In the genomic region with DNA sequence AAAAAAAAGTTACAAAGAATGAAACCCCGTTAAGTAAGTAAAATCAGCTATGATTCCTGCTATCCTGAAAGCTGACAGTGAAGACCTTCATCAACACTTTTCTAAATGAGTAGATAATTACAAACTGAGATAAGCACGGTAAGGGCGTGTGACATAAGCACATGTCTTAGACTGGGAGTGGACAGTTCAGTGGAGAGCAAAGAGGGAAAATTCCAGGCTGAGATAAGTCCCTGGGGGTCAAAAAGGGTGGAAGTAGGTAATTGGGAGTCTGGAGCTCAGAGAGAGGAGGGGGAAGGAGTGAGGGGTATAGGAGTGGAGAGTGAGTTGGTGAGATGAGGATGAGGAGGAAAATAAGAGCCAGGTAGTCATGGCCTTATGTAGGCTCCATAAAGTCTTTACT, we compare ENCODE assay signal across 1 cellular context.
A peak's percentile ranks its signal among the peaks of the same experiment; 100 is the strongest.
TF ChIP-seq lines count a peak whose summit lies in the region.

No MANE protein-coding gene starts in this region.

TF ChIP-seq in K562, 482 proteins besides CTCF, POLR2A, EP300 and RAD21 (continues in another document):
- TF ChIP-seq EGR1 (conservative IDR thresholded peaks at IDR 0.05): no peak
- no peak for TF ChIP-seq NFE2 (IDR thresholded peaks at IDR 0.05; ENCODE audit: low read depth)
- TF ChIP-seq, protein P1, sequence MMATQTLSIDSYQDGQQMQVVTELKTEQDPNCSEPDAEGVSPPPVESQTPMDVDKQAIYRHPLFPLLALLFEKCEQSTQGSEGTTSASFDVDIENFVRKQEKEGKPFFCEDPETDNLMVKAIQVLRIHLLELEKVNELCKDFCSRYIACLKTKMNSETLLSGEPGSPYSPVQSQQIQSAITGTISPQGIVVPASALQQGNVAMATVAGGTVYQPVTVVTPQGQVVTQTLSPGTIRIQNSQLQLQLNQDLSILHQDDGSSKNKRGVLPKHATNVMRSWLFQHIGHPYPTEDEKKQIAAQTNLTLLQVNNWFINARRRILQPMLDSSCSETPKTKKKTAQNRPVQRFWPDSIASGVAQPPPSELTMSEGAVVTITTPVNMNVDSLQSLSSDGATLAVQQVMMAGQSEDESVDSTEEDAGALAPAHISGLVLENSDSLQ (IDR thresholded peaks at IDR 0.05): peak; percentile 73
- TF ChIP-seq, protein P2, sequence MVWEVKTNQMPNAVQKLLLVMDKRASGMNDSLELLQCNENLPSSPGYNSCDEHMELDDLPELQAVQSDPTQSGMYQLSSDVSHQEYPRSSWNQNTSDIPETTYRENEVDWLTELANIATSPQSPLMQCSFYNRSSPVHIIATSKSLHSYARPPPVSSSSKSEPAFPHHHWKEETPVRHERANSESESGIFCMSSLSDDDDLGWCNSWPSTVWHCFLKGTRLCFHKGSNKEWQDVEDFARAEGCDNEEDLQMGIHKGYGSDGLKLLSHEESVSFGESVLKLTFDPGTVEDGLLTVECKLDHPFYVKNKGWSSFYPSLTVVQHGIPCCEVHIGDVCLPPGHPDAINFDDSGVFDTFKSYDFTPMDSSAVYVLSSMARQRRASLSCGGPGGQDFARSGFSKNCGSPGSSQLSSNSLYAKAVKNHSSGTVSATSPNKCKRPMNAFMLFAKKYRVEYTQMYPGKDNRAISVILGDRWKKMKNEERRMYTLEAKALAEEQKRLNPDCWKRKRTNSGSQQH (CRISPR knock-in tag; IDR thresholded peaks at IDR 0.05): no peak
- TF ChIP-seq CHD4 (IDR thresholded peaks at IDR 0.05; ENCODE audit: insufficient read depth, insufficient replicate concordance, low read depth, low read length, poor library complexity, severe bottlenecking): no peak
- TF ChIP-seq ZNF699 (CRISPR knock-in tag; IDR thresholded peaks at IDR 0.05; ENCODE audit: insufficient replicate concordance): no peak
- no peak for TF ChIP-seq FOXM1 (IDR thresholded peaks at IDR 0.05; ENCODE audit: low read depth)
- no peak for TF ChIP-seq FOXM1 (CRISPR knock-in tag; IDR thresholded peaks at IDR 0.05; ENCODE audit: low read depth)
- TF ChIP-seq YBX1 (IDR thresholded peaks at IDR 0.05): no peak
- TF ChIP-seq ZNF561 (CRISPR knock-in tag; conservative IDR thresholded peaks at IDR 0.05): no peak
- TF ChIP-seq, protein P3, sequence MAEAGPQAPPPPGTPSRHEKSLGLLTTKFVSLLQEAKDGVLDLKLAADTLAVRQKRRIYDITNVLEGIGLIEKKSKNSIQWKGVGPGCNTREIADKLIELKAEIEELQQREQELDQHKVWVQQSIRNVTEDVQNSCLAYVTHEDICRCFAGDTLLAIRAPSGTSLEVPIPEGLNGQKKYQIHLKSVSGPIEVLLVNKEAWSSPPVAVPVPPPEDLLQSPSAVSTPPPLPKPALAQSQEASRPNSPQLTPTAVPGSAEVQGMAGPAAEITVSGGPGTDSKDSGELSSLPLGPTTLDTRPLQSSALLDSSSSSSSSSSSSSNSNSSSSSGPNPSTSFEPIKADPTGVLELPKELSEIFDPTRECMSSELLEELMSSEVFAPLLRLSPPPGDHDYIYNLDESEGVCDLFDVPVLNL (CRISPR knock-in tag; IDR thresholded peaks at IDR 0.05; ENCODE audit: low read depth): no peak
- TF ChIP-seq POLR2AphosphoS2 (IDR thresholded peaks at IDR 0.05; ENCODE audit: low read length): no peak
- peak in 1 of 2 experiments; percentile 73; a peak in 2 of 4 replicates for TF ChIP-seq HDAC1 (IDR thresholded peaks at IDR 0.05)
- no peak for TF ChIP-seq PHF20 (IDR thresholded peaks at IDR 0.05; ENCODE audit: partially characterized antibody)
- TF ChIP-seq COPS2 (conservative IDR thresholded peaks at IDR 0.05): no peak
- TF ChIP-seq ZNF589 (CRISPR knock-in tag; IDR thresholded peaks at IDR 0.05; ENCODE audit: low read depth): no peak
- TF ChIP-seq ZNF121 (CRISPR knock-in tag; conservative IDR thresholded peaks at IDR 0.05): no peak
- TF ChIP-seq ZNF830 (CRISPR knock-in tag; IDR thresholded peaks at IDR 0.05): no peak
- no peak for TF ChIP-seq POLR2H (tag; IDR thresholded peaks at IDR 0.05; ENCODE audit: low read depth)
- no peak for TF ChIP-seq FOS (IDR thresholded peaks at IDR 0.05; ENCODE audit: extremely low read depth, insufficient read length)
- TF ChIP-seq LCOR (CRISPR knock-in tag; IDR thresholded peaks at IDR 0.05): no peak
- no peak; the same call in 1 of the 2 replicates for TF ChIP-seq CTBP1 (IDR thresholded peaks at IDR 0.05; ENCODE audit: borderline replicate concordance)
- TF ChIP-seq, protein P4, sequence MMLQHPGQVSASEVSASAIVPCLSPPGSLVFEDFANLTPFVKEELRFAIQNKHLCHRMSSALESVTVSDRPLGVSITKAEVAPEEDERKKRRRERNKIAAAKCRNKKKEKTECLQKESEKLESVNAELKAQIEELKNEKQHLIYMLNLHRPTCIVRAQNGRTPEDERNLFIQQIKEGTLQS (IDR thresholded peaks at IDR 0.05): 0 out of 2 replicates have a peak, but pooled peaks have one; percentile 20
- TF ChIP-seq, protein P4 (CRISPR knock-in tag; conservative IDR thresholded peaks at IDR 0.05): no peak
- no peak for TF ChIP-seq TEAD4 (IDR thresholded peaks at IDR 0.05; ENCODE audit: low read length)
- TF ChIP-seq TEAD4 (CRISPR knock-in tag; IDR thresholded peaks at IDR 0.05; ENCODE audit: borderline replicate concordance): no peak
- TF ChIP-seq, protein P5, sequence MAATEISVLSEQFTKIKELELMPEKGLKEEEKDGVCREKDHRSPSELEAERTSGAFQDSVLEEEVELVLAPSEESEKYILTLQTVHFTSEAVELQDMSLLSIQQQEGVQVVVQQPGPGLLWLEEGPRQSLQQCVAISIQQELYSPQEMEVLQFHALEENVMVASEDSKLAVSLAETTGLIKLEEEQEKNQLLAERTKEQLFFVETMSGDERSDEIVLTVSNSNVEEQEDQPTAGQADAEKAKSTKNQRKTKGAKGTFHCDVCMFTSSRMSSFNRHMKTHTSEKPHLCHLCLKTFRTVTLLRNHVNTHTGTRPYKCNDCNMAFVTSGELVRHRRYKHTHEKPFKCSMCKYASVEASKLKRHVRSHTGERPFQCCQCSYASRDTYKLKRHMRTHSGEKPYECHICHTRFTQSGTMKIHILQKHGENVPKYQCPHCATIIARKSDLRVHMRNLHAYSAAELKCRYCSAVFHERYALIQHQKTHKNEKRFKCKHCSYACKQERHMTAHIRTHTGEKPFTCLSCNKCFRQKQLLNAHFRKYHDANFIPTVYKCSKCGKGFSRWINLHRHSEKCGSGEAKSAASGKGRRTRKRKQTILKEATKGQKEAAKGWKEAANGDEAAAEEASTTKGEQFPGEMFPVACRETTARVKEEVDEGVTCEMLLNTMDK (IDR thresholded peaks at IDR 0.05; ENCODE audit: borderline replicate concordance, insufficient read depth, low read depth, low read length, poor library complexity, severe bottlenecking): no peak
- no peak for TF ChIP-seq HSF4 (CRISPR knock-in tag; IDR thresholded peaks at IDR 0.05; ENCODE audit: borderline replicate concordance)
- TF ChIP-seq XRCC3 (IDR thresholded peaks at IDR 0.05): no peak
- TF ChIP-seq MYNN (IDR thresholded peaks at IDR 0.05): no peak
- no peak for TF ChIP-seq MYNN (CRISPR knock-in tag; IDR thresholded peaks at IDR 0.05)
- TF ChIP-seq ZFP36 (IDR thresholded peaks at IDR 0.05; ENCODE audit: low read depth, low read length, partially characterized antibody): no peak
- no peak for TF ChIP-seq GATAD2B (IDR thresholded peaks at IDR 0.05; ENCODE audit: borderline replicate concordance)
- no peak for TF ChIP-seq ZNF444 (CRISPR knock-in tag; IDR thresholded peaks at IDR 0.05)
- TF ChIP-seq, protein P6, sequence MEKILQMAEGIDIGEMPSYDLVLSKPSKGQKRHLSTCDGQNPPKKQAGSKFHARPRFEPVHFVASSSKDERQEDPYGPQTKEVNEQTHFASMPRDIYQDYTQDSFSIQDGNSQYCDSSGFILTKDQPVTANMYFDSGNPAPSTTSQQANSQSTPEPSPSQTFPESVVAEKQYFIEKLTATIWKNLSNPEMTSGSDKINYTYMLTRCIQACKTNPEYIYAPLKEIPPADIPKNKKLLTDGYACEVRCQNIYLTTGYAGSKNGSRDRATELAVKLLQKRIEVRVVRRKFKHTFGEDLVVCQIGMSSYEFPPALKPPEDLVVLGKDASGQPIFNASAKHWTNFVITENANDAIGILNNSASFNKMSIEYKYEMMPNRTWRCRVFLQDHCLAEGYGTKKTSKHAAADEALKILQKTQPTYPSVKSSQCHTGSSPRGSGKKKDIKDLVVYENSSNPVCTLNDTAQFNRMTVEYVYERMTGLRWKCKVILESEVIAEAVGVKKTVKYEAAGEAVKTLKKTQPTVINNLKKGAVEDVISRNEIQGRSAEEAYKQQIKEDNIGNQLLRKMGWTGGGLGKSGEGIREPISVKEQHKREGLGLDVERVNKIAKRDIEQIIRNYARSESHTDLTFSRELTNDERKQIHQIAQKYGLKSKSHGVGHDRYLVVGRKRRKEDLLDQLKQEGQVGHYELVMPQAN (IDR thresholded peaks at IDR 0.05; ENCODE audit: borderline replicate concordance): peak; percentile 49; the same call in 1 of the 2 replicates
- TF ChIP-seq ATF7 (IDR thresholded peaks at IDR 0.05): no peak
- TF ChIP-seq, protein P7, sequence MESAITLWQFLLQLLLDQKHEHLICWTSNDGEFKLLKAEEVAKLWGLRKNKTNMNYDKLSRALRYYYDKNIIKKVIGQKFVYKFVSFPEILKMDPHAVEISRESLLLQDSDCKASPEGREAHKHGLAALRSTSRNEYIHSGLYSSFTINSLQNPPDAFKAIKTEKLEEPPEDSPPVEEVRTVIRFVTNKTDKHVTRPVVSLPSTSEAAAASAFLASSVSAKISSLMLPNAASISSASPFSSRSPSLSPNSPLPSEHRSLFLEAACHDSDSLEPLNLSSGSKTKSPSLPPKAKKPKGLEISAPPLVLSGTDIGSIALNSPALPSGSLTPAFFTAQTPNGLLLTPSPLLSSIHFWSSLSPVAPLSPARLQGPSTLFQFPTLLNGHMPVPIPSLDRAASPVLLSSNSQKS (CRISPR knock-in tag; IDR thresholded peaks at IDR 0.05): no peak
- no peak for TF ChIP-seq SNRNP70 (optimal IDR thresholded peaks at IDR 0.05; ENCODE audit: low read depth, low read length)
- TF ChIP-seq, protein P8, sequence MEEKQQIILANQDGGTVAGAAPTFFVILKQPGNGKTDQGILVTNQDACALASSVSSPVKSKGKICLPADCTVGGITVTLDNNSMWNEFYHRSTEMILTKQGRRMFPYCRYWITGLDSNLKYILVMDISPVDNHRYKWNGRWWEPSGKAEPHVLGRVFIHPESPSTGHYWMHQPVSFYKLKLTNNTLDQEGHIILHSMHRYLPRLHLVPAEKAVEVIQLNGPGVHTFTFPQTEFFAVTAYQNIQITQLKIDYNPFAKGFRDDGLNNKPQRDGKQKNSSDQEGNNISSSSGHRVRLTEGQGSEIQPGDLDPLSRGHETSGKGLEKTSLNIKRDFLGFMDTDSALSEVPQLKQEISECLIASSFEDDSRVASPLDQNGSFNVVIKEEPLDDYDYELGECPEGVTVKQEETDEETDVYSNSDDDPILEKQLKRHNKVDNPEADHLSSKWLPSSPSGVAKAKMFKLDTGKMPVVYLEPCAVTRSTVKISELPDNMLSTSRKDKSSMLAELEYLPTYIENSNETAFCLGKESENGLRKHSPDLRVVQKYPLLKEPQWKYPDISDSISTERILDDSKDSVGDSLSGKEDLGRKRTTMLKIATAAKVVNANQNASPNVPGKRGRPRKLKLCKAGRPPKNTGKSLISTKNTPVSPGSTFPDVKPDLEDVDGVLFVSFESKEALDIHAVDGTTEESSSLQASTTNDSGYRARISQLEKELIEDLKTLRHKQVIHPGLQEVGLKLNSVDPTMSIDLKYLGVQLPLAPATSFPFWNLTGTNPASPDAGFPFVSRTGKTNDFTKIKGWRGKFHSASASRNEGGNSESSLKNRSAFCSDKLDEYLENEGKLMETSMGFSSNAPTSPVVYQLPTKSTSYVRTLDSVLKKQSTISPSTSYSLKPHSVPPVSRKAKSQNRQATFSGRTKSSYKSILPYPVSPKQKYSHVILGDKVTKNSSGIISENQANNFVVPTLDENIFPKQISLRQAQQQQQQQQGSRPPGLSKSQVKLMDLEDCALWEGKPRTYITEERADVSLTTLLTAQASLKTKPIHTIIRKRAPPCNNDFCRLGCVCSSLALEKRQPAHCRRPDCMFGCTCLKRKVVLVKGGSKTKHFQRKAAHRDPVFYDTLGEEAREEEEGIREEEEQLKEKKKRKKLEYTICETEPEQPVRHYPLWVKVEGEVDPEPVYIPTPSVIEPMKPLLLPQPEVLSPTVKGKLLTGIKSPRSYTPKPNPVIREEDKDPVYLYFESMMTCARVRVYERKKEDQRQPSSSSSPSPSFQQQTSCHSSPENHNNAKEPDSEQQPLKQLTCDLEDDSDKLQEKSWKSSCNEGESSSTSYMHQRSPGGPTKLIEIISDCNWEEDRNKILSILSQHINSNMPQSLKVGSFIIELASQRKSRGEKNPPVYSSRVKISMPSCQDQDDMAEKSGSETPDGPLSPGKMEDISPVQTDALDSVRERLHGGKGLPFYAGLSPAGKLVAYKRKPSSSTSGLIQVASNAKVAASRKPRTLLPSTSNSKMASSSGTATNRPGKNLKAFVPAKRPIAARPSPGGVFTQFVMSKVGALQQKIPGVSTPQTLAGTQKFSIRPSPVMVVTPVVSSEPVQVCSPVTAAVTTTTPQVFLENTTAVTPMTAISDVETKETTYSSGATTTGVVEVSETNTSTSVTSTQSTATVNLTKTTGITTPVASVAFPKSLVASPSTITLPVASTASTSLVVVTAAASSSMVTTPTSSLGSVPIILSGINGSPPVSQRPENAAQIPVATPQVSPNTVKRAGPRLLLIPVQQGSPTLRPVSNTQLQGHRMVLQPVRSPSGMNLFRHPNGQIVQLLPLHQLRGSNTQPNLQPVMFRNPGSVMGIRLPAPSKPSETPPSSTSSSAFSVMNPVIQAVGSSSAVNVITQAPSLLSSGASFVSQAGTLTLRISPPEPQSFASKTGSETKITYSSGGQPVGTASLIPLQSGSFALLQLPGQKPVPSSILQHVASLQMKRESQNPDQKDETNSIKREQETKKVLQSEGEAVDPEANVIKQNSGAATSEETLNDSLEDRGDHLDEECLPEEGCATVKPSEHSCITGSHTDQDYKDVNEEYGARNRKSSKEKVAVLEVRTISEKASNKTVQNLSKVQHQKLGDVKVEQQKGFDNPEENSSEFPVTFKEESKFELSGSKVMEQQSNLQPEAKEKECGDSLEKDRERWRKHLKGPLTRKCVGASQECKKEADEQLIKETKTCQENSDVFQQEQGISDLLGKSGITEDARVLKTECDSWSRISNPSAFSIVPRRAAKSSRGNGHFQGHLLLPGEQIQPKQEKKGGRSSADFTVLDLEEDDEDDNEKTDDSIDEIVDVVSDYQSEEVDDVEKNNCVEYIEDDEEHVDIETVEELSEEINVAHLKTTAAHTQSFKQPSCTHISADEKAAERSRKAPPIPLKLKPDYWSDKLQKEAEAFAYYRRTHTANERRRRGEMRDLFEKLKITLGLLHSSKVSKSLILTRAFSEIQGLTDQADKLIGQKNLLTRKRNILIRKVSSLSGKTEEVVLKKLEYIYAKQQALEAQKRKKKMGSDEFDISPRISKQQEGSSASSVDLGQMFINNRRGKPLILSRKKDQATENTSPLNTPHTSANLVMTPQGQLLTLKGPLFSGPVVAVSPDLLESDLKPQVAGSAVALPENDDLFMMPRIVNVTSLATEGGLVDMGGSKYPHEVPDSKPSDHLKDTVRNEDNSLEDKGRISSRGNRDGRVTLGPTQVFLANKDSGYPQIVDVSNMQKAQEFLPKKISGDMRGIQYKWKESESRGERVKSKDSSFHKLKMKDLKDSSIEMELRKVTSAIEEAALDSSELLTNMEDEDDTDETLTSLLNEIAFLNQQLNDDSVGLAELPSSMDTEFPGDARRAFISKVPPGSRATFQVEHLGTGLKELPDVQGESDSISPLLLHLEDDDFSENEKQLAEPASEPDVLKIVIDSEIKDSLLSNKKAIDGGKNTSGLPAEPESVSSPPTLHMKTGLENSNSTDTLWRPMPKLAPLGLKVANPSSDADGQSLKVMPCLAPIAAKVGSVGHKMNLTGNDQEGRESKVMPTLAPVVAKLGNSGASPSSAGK (IDR thresholded peaks at IDR 0.05): peak; percentile 77
- TF ChIP-seq FOXJ2 (tag; IDR thresholded peaks at IDR 0.05): no peak
- TF ChIP-seq MAFG (tag; conservative IDR thresholded peaks at IDR 0.05): no peak
- TF ChIP-seq POU5F1 (IDR thresholded peaks at IDR 0.05; ENCODE audit: borderline replicate concordance, low read depth, low read length, partially characterized antibody): no peak
